ENCODE assay signal across 1 cellular context in genomic region chr1:38858833-38859560, GRCh38.
A peak's percentile ranks its signal among the peaks of the same experiment; 100 is the strongest.
TF ChIP-seq lines count a peak whose summit lies in the region.

No MANE protein-coding gene starts in this region.

TF ChIP-seq in HepG2, 621 proteins besides CTCF, POLR2A, EP300 and RAD21 (continued from another document and continues in another):
- TF ChIP-seq ZSCAN5A (CRISPR knock-in tag; IDR thresholded peaks at IDR 0.05; ENCODE audit: borderline replicate concordance) (0 out of 2 replicates have a peak, but pooled peaks have one; percentile 23), ZNF747 (CRISPR knock-in tag; IDR thresholded peaks at IDR 0.05; ENCODE audit: borderline replicate concordance) (no peak), ZFP91 (CRISPR knock-in tag; IDR thresholded peaks at IDR 0.05; ENCODE audit: borderline replicate concordance) (no peak), HIC2 (CRISPR knock-in tag; IDR thresholded peaks at IDR 0.05; ENCODE audit: low read depth) (0 out of 2 replicates have a peak, but pooled peaks have one; percentile 40), NCOA2 (CRISPR knock-in tag; IDR thresholded peaks at IDR 0.05) (no peak), ZFYVE20 (CRISPR knock-in tag; IDR thresholded peaks at IDR 0.05; ENCODE audit: borderline replicate concordance, low read depth) (no peak), ZNF318 (CRISPR knock-in tag; IDR thresholded peaks at IDR 0.05) (no peak), JDP2 (CRISPR knock-in tag; IDR thresholded peaks at IDR 0.05; ENCODE audit: borderline replicate concordance) (no peak), NR2F1 (CRISPR knock-in tag; IDR thresholded peaks at IDR 0.05) (no peak), HNRNPLL (IDR thresholded peaks at IDR 0.05; ENCODE audit: low read depth, low read length, poor library complexity, severe bottlenecking) (peak; percentile 40), ZNF672 (CRISPR knock-in tag; IDR thresholded peaks at IDR 0.05) (no peak), ZNF670 (CRISPR knock-in tag; IDR thresholded peaks at IDR 0.05; ENCODE audit: borderline replicate concordance) (no peak), PHB2 (IDR thresholded peaks at IDR 0.05; ENCODE audit: partially characterized antibody) (no peak), MATR3 (CRISPR knock-in tag; IDR thresholded peaks at IDR 0.05) (no peak), PLRG1 (conservative IDR thresholded peaks at IDR 0.05) (no peak), DPF2 (CRISPR knock-in tag; IDR thresholded peaks at IDR 0.05; ENCODE audit: borderline replicate concordance, low read depth) (no peak), BCL6 (CRISPR knock-in tag; IDR thresholded peaks at IDR 0.05) (peak; percentile 25; the same call in 1 of the 2 replicates), ZSCAN29 (CRISPR knock-in tag; conservative IDR thresholded peaks at IDR 0.05) (no peak), ZNF362 (CRISPR knock-in tag; IDR thresholded peaks at IDR 0.05; ENCODE audit: borderline replicate concordance) (no peak), ZNF776 (CRISPR knock-in tag; IDR thresholded peaks at IDR 0.05) (no peak), KLF12 (CRISPR knock-in tag; IDR thresholded peaks at IDR 0.05; ENCODE audit: borderline replicate concordance) (peak; percentile 82; the same call in 1 of the 2 replicates), ZFP41 (CRISPR knock-in tag; IDR thresholded peaks at IDR 0.05; ENCODE audit: borderline replicate concordance) (no peak), NFYC (CRISPR knock-in tag; IDR thresholded peaks at IDR 0.05) (no peak), YEATS4 (CRISPR knock-in tag; IDR thresholded peaks at IDR 0.05; ENCODE audit: borderline replicate concordance) (peak; percentile 51), ZXDC (CRISPR knock-in tag; IDR thresholded peaks at IDR 0.05) (0 out of 2 replicates have a peak, but pooled peaks have one; percentile 25), CAMTA2 (CRISPR knock-in tag; IDR thresholded peaks at IDR 0.05; ENCODE audit: borderline replicate concordance) (no peak), ZNF652 (CRISPR knock-in tag; IDR thresholded peaks at IDR 0.05; ENCODE audit: borderline replicate concordance, low read depth) (no peak), POGZ (CRISPR knock-in tag; IDR thresholded peaks at IDR 0.05) (no peak), U2AF2 (IDR thresholded peaks at IDR 0.05; ENCODE audit: low read depth, low read length) (no peak), ZNF580 (CRISPR knock-in tag; IDR thresholded peaks at IDR 0.05; ENCODE audit: borderline replicate concordance, low read depth) (no peak), ZEB1 (IDR thresholded peaks at IDR 0.05; ENCODE audit: insufficient replicate concordance, low read depth) (no peak), TBP (CRISPR knock-in tag; IDR thresholded peaks at IDR 0.05) (no peak), ZNF251 (CRISPR knock-in tag; IDR thresholded peaks at IDR 0.05) (no peak), ZNF790 (CRISPR knock-in tag; IDR thresholded peaks at IDR 0.05; ENCODE audit: borderline replicate concordance) (no peak), GMEB2 (CRISPR knock-in tag; IDR thresholded peaks at IDR 0.05; ENCODE audit: low read depth) (no peak), ZNF333 (CRISPR knock-in tag; IDR thresholded peaks at IDR 0.05; ENCODE audit: borderline replicate concordance) (no peak), ZNF460 (CRISPR knock-in tag; IDR thresholded peaks at IDR 0.05; ENCODE audit: borderline replicate concordance) (no peak), CBFB (CRISPR knock-in tag; IDR thresholded peaks at IDR 0.05) (no peak), LRRFIP1 (CRISPR knock-in tag; conservative IDR thresholded peaks at IDR 0.05) (no peak)
